8 cellular contexts compared by ENCODE assay signal in genomic region chr18:2970762-2971659, GRCh38. TPM values are rescaled to one million over a fixed set of nuclear protein-coding genes. Genes with fewer than 3 reads are reported as not detected.
DNase-seq lines count a peak whose midpoint lies in the region; ATAC-seq, FAIRE-seq and TF ChIP-seq lines count a peak whose summit lies in the region.

No MANE protein-coding gene starts in this region.

- peak; percentile 35 to 49 for ATAC-seq in activated T-cell treated with anti-CD3 and anti-CD28 coated beads, Interleukin-2, amount 50 U/mL, for 72 hours (replicated peaks in 1 of 2)
- peak; percentile 35 for ATAC-seq in HepG2
- no peak for ATAC-seq in HG02938 (IDR thresholded peaks at IDR 0.05; ENCODE audit: unreplicated experiment)

- no peak for FAIRE-seq in HepG2 (lab: Jason Lieb, UNC)

- H3K36me3 ChIP-seq in breast epithelium (no peaks in the 10 kb centered on the region), HepG2 (replicated peaks in 1 of 2; ENCODE audit: control insufficient read depth in 1 of 2, insufficient read depth in 2 of 2, low read length in 2 of 2) (peaks cover 2 to 16% of the 10 kb centered on the region in 2 experiments; a peak in 4 of 5 replicates), vagina (no peaks in the 10 kb centered on the region)

- no peak for TF ChIP-seq RAD21 in HepG2 (CRISPR knock-in tag; IDR thresholded peaks at IDR 0.05)

- H3K9ac ChIP-seq in HepG2 (ENCODE audit: insufficient read depth, low read depth, low read length): no peak overlapping the region

- TF ChIP-seq POLR2A in breast epithelium (IDR thresholded peaks at IDR 0.05) (no peak), HepG2 (IDR thresholded peaks at IDR 0.05; ENCODE audit: insufficient read depth in 1 of 2, low read depth in 2 of 2, low read length in 2 of 2) (no peak), vagina (IDR thresholded peaks at IDR 0.05) (no peak)

- peaks cover 91% of the 10 kb centered on the region for H4K20me1 ChIP-seq in HepG2 (ENCODE audit: insufficient read depth, low read length)

- peaks cover 9% of the 10 kb centered on the region for H3K36me3 Mint-ChIP-seq in MCF 10A (ENCODE audit: insufficient read depth, unreplicated experiment)
- H3K36me3 Mint-ChIP-seq in activated T-cell treated with anti-CD3 and anti-CD28 coated beads, Interleukin-2, amount 50 U/mL, for 72 hours (ENCODE audit: insufficient read depth in 2 of 2): peaks cover 9 to 11% of the 10 kb centered on the region in 2 donors

- H3K27me3 ChIP-seq in breast epithelium: no peaks in the 10 kb centered on the region
- H3K27me3 ChIP-seq in HepG2 (ENCODE audit: control insufficient read depth in 1 of 2, insufficient read depth in 2 of 2, low read length in 2 of 2): no peaks in the 10 kb centered on the region
- no peaks in the 10 kb centered on the region for H3K27me3 ChIP-seq in vagina

- H3K27ac ChIP-seq in breast epithelium (peak overlapping the region in 1 of 2 donors; percentile 57), HepG2 (ENCODE audit: extremely low read length, insufficient read depth, low read length) (no peak overlapping the region), vagina (peak overlapping the region; percentile 61)

- CTCF ChIA-PET in MCF 10A (lab: Yijun Ruan, JAX) (interaction anchor here (0.7 to 0.8 kb wide), 2 partner anchors 23 to 26 kb away, joined by 3 read pairs; no protein-coding TSS in a partner anchor), HepG2 (lab: Yijun Ruan, JAX; ENCODE audit: low intra/inter-chr PET ratio, low total read pairs) (no interaction called here)

- no peaks in the 10 kb centered on the region for H3K27me3 Mint-ChIP-seq in MCF 10A (ENCODE audit: insufficient read depth, unreplicated experiment)
- H3K27me3 Mint-ChIP-seq in activated T-cell treated with anti-CD3 and anti-CD28 coated beads, Interleukin-2, amount 50 U/mL, for 72 hours (ENCODE audit: low read depth): no peaks in the 10 kb centered on the region

- intact Hi-C loops in MCF 10A (cut with micrococcal nuclease): no loop called here
- intact Hi-C loops in breast epithelium (cut with DNase I; ENCODE audit: low total_unique reads): no loop called here
- intact Hi-C loops in HepG2 (cut with micrococcal nuclease; ENCODE audit: unreplicated experiment): no loop called here
- intact Hi-C loops in vagina (cut with DNase I): no loop called here

- no peaks in the 10 kb centered on the region for H3K9me3 Mint-ChIP-seq in MCF 10A (ENCODE audit: unreplicated experiment)
- H3K9me3 Mint-ChIP-seq in activated T-cell treated with anti-CD3 and anti-CD28 coated beads, Interleukin-2, amount 50 U/mL, for 72 hours: no peaks in the 10 kb centered on the region

- no peak for TF ChIP-seq EP300 in HepG2 (IDR thresholded peaks at IDR 0.05; ENCODE audit: low read depth in 2 of 2, low read length in 2 of 2)
- TF ChIP-seq EP300 in HepG2 (CRISPR knock-in tag; IDR thresholded peaks at IDR 0.05; ENCODE audit: borderline replicate concordance): no peak

- BruUV-seq in MCF 10A (replicated peaks; lab: Mats Ljungman, UMichigan): no TSS peak
- BruUV-seq in HepG2 (replicated peaks; lab: Mats Ljungman, UMichigan): no TSS peak

- TF ChIP-seq CTCF in MCF 10A (IDR thresholded peaks at IDR 0.05; ENCODE audit: unreplicated experiment): no peak
- TF ChIP-seq CTCF in breast epithelium (IDR thresholded peaks at IDR 0.05): no peak
- TF ChIP-seq CTCF in HepG2 (CRISPR knock-in tag; IDR thresholded peaks at IDR 0.05): no peak
- TF ChIP-seq CTCF in vagina (IDR thresholded peaks at IDR 0.05): no peak
- TF ChIP-seq CTCF in GM13976 (IDR thresholded peaks at IDR 0.05; ENCODE audit: borderline replicate concordance, control extremely low read depth, extremely low read depth, insufficient read depth, missing control alignments): no peak

- POLR2A ChIA-PET in MCF 10A (lab: Yijun Ruan, JAX): interaction anchor here (1.1 kb wide), 1 partner anchor 8 kb away, joined by 3 read pairs; no protein-coding TSS in a partner anchor
- POLR2A ChIA-PET in HepG2 (lab: Yijun Ruan, JAX): interaction anchor here (0.6 kb wide), 1 partner anchor 59 kb away, joined by 3 read pairs; no protein-coding TSS in a partner anchor

- peak overlapping the region; percentile 14 for H3K27ac Mint-ChIP-seq in MCF 10A (ENCODE audit: low read depth, unreplicated experiment)
- peak overlapping the region; percentile 97 for H3K27ac Mint-ChIP-seq in activated T-cell treated with anti-CD3 and anti-CD28 coated beads, Interleukin-2, amount 50 U/mL, for 72 hours

- peaks cover 3% of the 10 kb centered on the region for H3K4me1 Mint-ChIP-seq in MCF 10A (ENCODE audit: insufficient read depth, unreplicated experiment)
- peaks cover 99% of the 10 kb centered on the region for H3K4me1 Mint-ChIP-seq in activated T-cell treated with anti-CD3 and anti-CD28 coated beads, Interleukin-2, amount 50 U/mL, for 72 hours (ENCODE audit: low read depth)

- no peaks in the 10 kb centered on the region for H3K9me3 ChIP-seq in breast epithelium
- H3K9me3 ChIP-seq in HepG2 (ENCODE audit: low read length): no peaks in the 10 kb centered on the region
- H3K9me3 ChIP-seq in vagina: no peaks in the 10 kb centered on the region

- in situ Hi-C loops in HepG2 (cut with HindIII; ENCODE audit: extremely low pct_ligation_motif_present, low pct_unique_long_range_greater_than_20kb): no loop called here
- in situ Hi-C loops in G401 (cut with HindIII; ENCODE audit: low sequenced_read_pairs): no loop called here
- in situ Hi-C loops in GM13976 (cut with MboI; ENCODE audit: low sequenced_read_pairs, unreplicated experiment): loop anchor here (25.0 kb wide), 1 partner anchor 109 kb away; no protein-coding TSS in a partner anchor

- 84% methylated on average over 11 of the region's 11 CpGs for WGBS in HepG2 (ENCODE audit: low lambda C conversion rate)

- no peak overlapping the region for H2AFZ ChIP-seq in HepG2 (ENCODE audit: low read length)

- H3K79me2 ChIP-seq in HepG2 (ENCODE audit: insufficient read depth, low read length): peaks cover 99% of the 10 kb centered on the region

- no peak overlapping the region for H3K4me2 ChIP-seq in HepG2 (ENCODE audit: low read depth, low read length)

- DNase-seq in MCF 10A (ENCODE audit: unreplicated experiment) (no peak), breast epithelium (ENCODE audit: low spot score in 2 of 2) (no peak), HepG2 (ENCODE audit: low spot score) (no peak), vagina (ENCODE audit: extremely low spot score in 2 of 2) (no peak), G401 (ENCODE audit: low spot score) (no peak), GM13976 (ENCODE audit: low spot score) (no peak)
- DNase-seq in activated T-cell treated with anti-CD3 and anti-CD28 coated beads, Interleukin-2, amount 50 U/mL, for 72 hours: peak in 1 of 2 donors; percentile 49

- H3K4me3 Mint-ChIP-seq in MCF 10A (ENCODE audit: unreplicated experiment): no peak overlapping the region
- H3K4me3 Mint-ChIP-seq in activated T-cell treated with anti-CD3 and anti-CD28 coated beads, Interleukin-2, amount 50 U/mL, for 72 hours: peak overlapping the region; percentile 85 to 92

- H3K4me3 ChIP-seq in breast epithelium (no peak overlapping the region), HepG2 (replicated peaks in 1 of 3; ENCODE audit: insufficient read depth in 1 of 3, low read depth in 2 of 3, low read length in 3 of 3) (no peak overlapping the region), vagina (no peak overlapping the region)

- H3K4me1 ChIP-seq in breast epithelium (no peaks in the 10 kb centered on the region), HepG2 (ENCODE audit: insufficient read depth, low read length) (peaks cover 96% of the 10 kb centered on the region), vagina (peaks cover 28% of the 10 kb centered on the region)

TF ChIP-seq in HepG2, 621 proteins besides CTCF, POLR2A, EP300 and RAD21 (continues in another document):
- peak; percentile 23; the same call in 1 of the 2 replicates for TF ChIP-seq ELF3 (CRISPR knock-in tag; IDR thresholded peaks at IDR 0.05)
- no peak for TF ChIP-seq CAMTA2 (CRISPR knock-in tag; IDR thresholded peaks at IDR 0.05; ENCODE audit: borderline replicate concordance)
- no peak for TF ChIP-seq MED13 (CRISPR knock-in tag; IDR thresholded peaks at IDR 0.05)
- TF ChIP-seq GATAD2A (CRISPR knock-in tag; IDR thresholded peaks at IDR 0.05): peak; percentile 30; the same call in 1 of the 2 replicates
- TF ChIP-seq, protein P1, sequence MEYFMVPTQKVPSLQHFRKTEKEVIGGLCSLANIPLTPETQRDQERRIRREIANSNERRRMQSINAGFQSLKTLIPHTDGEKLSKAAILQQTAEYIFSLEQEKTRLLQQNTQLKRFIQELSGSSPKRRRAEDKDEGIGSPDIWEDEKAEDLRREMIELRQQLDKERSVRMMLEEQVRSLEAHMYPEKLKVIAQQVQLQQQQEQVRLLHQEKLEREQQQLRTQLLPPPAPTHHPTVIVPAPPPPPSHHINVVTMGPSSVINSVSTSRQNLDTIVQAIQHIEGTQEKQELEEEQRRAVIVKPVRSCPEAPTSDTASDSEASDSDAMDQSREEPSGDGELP (IDR thresholded peaks at IDR 0.05; ENCODE audit: borderline replicate concordance, low read depth): no peak

RNA-seq across cellular contexts. Expression of gene LPIN2, which starts 41.9 kb away (rescaled TPM):
- total RNA-seq in MCF 10A (2022) (13.1 and 15.9 TPM in 2 replicates), breast epithelium (10 to 100 TPM; 21.8 to 38.1 (median 29.2) TPM), HepG2 (2016; rRNA removed; fragmentation: Illumina TruSeq; extraction: Trizol) (46.0 and 59.5 TPM in 2 replicates), vagina (19.4 TPM)
- total RNA-seq in activated T-cell treated with anti-CD3 and anti-CD28 coated beads, Interleukin-2, amount 50 U/mL, for 72 hours: 100 to 1,000 TPM; 101 to 106 TPM
- total RNA-seq in HepG2 (2016; cell fraction: cytosol; rRNA removed; fragmentation: Illumina TruSeq; extraction: Trizol; ENCODE audit: low read depth): 12.8 and 14.6 TPM in 2 replicates
- 44.4 and 54.4 TPM in 2 replicates for total RNA-seq in HepG2 (2016; cell fraction: insoluble cytoplasmic fraction; rRNA removed; fragmentation: Illumina TruSeq; extraction: Trizol)
- 20.5 and 21.5 TPM in 2 replicates for total RNA-seq in HepG2 (2016; cell fraction: membrane; rRNA removed; fragmentation: Illumina TruSeq; extraction: Trizol)
- 50.5 and 53.1 TPM in 2 replicates for total RNA-seq in HepG2 (2016; cell fraction: nucleus; rRNA removed; fragmentation: Illumina TruSeq; extraction: Trizol)
- 110 and 119 TPM in 2 replicates for polyA plus RNA-seq in HepG2 (2011; rRNA removed)
- 76.4 and 101 TPM in 2 replicates for polyA plus RNA-seq in HepG2 (2011; cell fraction: cytosol; rRNA removed)
- polyA plus RNA-seq in HepG2 (2011; cell fraction: nucleus; rRNA removed): 114 and 124 TPM in 2 replicates
- polyA plus RNA-seq in HepG2 (2012): 53.5 and 68.4 TPM in 2 replicates
- polyA plus RNA-seq in HepG2 (2016; cell fraction: cytosol; fragmentation: Illumina TruSeq; extraction: Trizol; ENCODE audit: low read depth): 1.7 and 2.2 TPM in 2 replicates
- polyA plus RNA-seq in HepG2 (2016; cell fraction: insoluble cytoplasmic fraction; fragmentation: Illumina TruSeq; extraction: Trizol; ENCODE audit: low read depth): 32.7 and 38.7 TPM in 2 replicates
- polyA plus RNA-seq in HepG2 (2016; cell fraction: membrane; fragmentation: Illumina TruSeq; extraction: Trizol; ENCODE audit: low read depth): 5.6 and 6.6 TPM in 2 replicates
- polyA plus RNA-seq in HepG2 (2016; cell fraction: nucleus; fragmentation: Illumina TruSeq; extraction: Trizol; ENCODE audit: insufficient read depth, low read depth): 51.6 and 53.6 TPM in 2 replicates
- 31.2 and 149 TPM in 2 replicates for polyA minus RNA-seq in HepG2 (2011; rRNA and poly(A)+ RNA removed; ENCODE audit: low replicate concordance)
- polyA minus RNA-seq in HepG2 (2011; cell fraction: cytosol; rRNA and poly(A)+ RNA removed): 95.1 and 103 TPM in 2 replicates
- 171 and 204 TPM in 2 replicates for polyA minus RNA-seq in HepG2 (2011; cell fraction: nucleus; rRNA and poly(A)+ RNA removed)
- 23.2 and 33.5 TPM in 2 replicates for total RNA-seq in G401 (2014; rRNA removed; shearing (Covaris generic))
